14 cellular contexts compared by ENCODE assay signal in the genomic region with DNA sequence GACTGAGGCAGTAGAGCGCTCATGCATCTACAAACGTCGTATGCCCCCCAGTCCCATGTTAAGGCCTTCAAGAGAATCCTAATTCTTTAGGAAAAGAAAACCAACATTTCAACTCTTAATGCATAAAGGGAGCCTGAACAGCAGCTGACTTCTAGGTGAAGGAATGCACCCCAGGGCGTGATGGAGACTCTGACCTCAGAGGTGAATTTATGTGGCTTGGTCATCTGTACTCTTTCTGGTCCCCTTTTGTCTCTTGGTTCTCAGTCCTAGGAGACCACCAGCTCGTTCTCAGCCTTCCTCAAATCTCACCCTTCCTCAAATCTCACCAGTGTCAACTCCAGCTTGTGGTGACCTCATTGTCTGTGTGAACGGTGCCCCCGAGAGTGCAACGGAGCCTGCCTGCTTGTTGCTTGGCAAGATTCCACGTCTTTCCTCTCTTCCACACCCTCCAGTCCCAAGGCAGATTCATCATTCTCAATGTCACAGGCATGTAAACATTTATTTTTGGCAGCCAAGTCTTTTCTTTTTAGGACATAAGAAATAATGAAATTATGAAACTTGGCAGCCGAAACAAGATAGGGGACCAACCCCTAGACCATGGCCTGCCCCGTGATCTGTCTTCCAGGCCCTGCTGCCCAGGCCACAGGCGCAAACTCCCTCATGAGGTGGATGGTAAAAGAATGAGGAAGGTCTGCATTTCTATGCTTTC.
"Had no signal": no experiment of that assay in that cellular context is flagged by ENCODE, and none has a peak within 500 bp of the region (broad histone marks: within the 10 kb centered on the region; RNA-seq: fewer than 3 reads in every experiment).

No MANE protein-coding gene starts in this region.

- ATAC-seq: body of pancreas; effector memory CD8-positive, alpha-beta T cell; heart left ventricle; lower lobe of right lung; stimulated activated naive B cell treated with anti-CD40 and anti-IgM and Interleukin-4, amounts not matched to agents 10 μg/mL and 1 μg/mL and 100 μg/mL, for 72 hours had no signal

- H3K4me1 ChIP-seq: body of pancreas, heart left ventricle, lower lobe of right lung, parathyroid adenoma, tibial nerve had no signal

- H3K27ac ChIP-seq: body of pancreas, epithelial cell of prostate, lower lobe of right lung, parathyroid adenoma, tibial nerve had no signal

- DNase-seq: activated CD4-positive, alpha-beta T cell treated with anti-CD3 and anti-CD28 coated beads, Interleukin-2, amount 50 U/mL, for 48 hours; activated naive CD4-positive, alpha-beta T cell treated with Interleukin-2 at 50 U/mL for 16 hours; activated naive CD8-positive, alpha-beta T cell treated with anti-CD3 and anti-CD28 coated beads, Interleukin-2, amount 10 ng/mL, durations not matched to agents 7 days and 5 days; activated T-cell treated with anti-CD3 and anti-CD28 coated beads, Interleukin-2, amount 50 U/mL, for 24 hours; amygdala; body of pancreas; effector memory CD8-positive, alpha-beta T cell; heart left ventricle; left cardiac atrium; lower lobe of right lung; stimulated activated naive B cell treated with anti-CD40 and anti-IgM and Interleukin-4, amounts not matched to agents 10 μg/mL and 1 μg/mL and 100 μg/mL, for 72 hours had no signal

- H3K36me3 ChIP-seq: heart left ventricle, lower lobe of right lung, tibial nerve had no signal

- H3K4me3 ChIP-seq: body of pancreas, heart left ventricle, lower lobe of right lung, tibial nerve had no signal

- H3K27me3 ChIP-seq: body of pancreas, heart left ventricle, tibial nerve had no signal
